In the genomic region with DNA sequence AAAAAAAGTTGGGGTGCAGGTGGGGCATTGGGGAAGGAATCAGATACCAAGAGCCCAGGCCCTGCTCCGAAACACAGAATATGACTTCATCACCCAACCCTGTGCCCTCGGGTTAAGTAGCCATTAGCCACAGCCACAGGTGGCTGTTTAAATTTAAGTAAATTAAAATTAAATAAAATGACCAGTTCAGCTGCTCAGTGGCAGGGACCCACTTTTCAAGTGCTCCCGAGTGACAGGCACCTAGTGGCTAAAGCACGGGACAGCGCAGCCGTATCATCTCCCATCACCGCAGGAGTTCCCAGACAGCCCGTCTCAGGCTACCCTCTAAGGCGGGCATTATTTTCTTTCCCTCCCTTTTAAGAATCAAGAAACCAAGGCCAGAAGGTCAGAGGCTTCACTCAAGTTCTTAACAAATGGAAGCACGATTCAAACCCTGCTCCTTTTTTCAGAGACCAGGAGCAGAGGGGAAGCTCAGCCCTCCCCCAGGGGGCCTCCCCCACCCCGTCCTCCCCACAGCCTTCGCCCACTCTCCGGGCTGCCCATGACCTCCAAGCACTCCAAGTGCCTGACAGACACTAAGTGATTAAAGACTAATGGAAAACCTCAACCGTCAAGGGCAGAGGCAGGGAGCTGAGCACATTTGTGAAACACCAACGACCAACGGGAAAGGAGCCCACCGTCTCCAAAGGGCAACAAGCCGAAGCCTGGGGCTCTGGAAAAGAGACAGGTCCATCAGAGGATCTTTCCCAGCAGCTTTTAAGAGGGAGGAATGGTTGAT, we compare ENCODE assay signal across 33 cellular contexts. TPM values are rescaled to one million over a fixed set of nuclear protein-coding genes. Genes with fewer than 3 reads are reported as not detected.
DNase-seq lines count a peak whose midpoint lies in the region; ATAC-seq, FAIRE-seq and TF ChIP-seq lines count a peak whose summit lies in the region.
"Had no signal": no experiment of that assay in that cellular context is flagged by ENCODE, and none has a peak within 500 bp of the region (broad histone marks: within the 10 kb centered on the region; RNA-seq: fewer than 3 reads in every experiment).

No MANE protein-coding gene starts in this region.

- H3K27me3 Mint-ChIP-seq in neural progenitor cell (ENCODE audit: insufficient read depth, low read depth) (no peaks in the 10 kb centered on the region), type B pancreatic cell (no peaks in the 10 kb centered on the region)
- H3K27me3 Mint-ChIP-seq: effector memory CD8-positive, alpha-beta T cell had no signal

- no peak overlapping the region for H2AFZ ChIP-seq in neural progenitor cell (replicated peaks)

- peaks cover 46% of the 10 kb centered on the region for H3K4me1 ChIP-seq in cardiac muscle cell (ENCODE audit: low read depth)
- H3K4me1 ChIP-seq in neural progenitor cell = peaks cover 31% of the 10 kb centered on the region

- H3K36me3 Mint-ChIP-seq in neural progenitor cell (no peaks in the 10 kb centered on the region), type B pancreatic cell (peaks cover 4% of the 10 kb centered on the region)
- H3K36me3 Mint-ChIP-seq: activated naive CD4-positive, alpha-beta T cell treated with anti-CD3 and anti-CD28 coated beads, Interleukin-2, amount 50 U/mL, for 72 hours had no signal

- intact Hi-C loops in Right ventricle myocardium inferior (cut with DNase I) = no loop called here

- peak overlapping the region; percentile 70 for H3K27ac ChIP-seq in cardiac muscle cell
- H3K27ac ChIP-seq in brain microvascular endothelial cell = no peak overlapping the region
- H3K27ac ChIP-seq in neural progenitor cell = no peak overlapping the region
- H3K27ac ChIP-seq: 22Rv1, coronary artery, neutrophil, suprapubic skin, VCaP had no signal

- H3K9ac ChIP-seq in neural progenitor cell = no peak overlapping the region

- H3K27me3 ChIP-seq in cardiac muscle cell (no peaks in the 10 kb centered on the region), brain microvascular endothelial cell (replicated peaks) (no peaks in the 10 kb centered on the region), neural progenitor cell (no peaks in the 10 kb centered on the region)
- H3K27me3 ChIP-seq: suprapubic skin had no signal

- FAIRE-seq in GM12891 (lab: Jason Lieb, UNC) = no peak
- FAIRE-seq: HepG2, islet of Langerhans had no signal

- H3K4me3 ChIP-seq in cardiac muscle cell (no peak overlapping the region), brain microvascular endothelial cell (ENCODE audit: low read depth, low read length) (no peak overlapping the region), neural progenitor cell (no peak overlapping the region)
- H3K4me3 ChIP-seq: coronary artery, HAP-1, suprapubic skin had no signal

- in situ Hi-C loops in brain microvascular endothelial cell (cut with HindIII; ENCODE audit: low pct_ligation_motif_present, low sequenced_read_pairs) = no loop called here

- H4K20me1 ChIP-seq in neural progenitor cell (ENCODE audit: low read depth) = peaks cover 96% of the 10 kb centered on the region

- no peak for ATAC-seq in Right ventricle myocardium inferior
- ATAC-seq: activated naive CD4-positive, alpha-beta T cell treated with anti-CD3 and anti-CD28 coated beads, Interleukin-2, amount 50 U/mL, for 72 hours; effector memory CD8-positive, alpha-beta T cell; HepG2; left lobe of liver; stimulated activated effector memory CD8-positive, alpha-beta T cell treated with anti-CD3 and anti-CD28 coated beads, Interleukin-12 subunit alpha, Interleukin-12 subunit beta, amount 100 ng/mL, for 72 hours had no signal

- H3K4me2 ChIP-seq in neural progenitor cell = no peak overlapping the region

- H3K9me3 Mint-ChIP-seq in neural progenitor cell (no peaks in the 10 kb centered on the region), type B pancreatic cell (no peaks in the 10 kb centered on the region)
- H3K9me3 Mint-ChIP-seq: activated naive CD4-positive, alpha-beta T cell treated with anti-CD3 and anti-CD28 coated beads, Interleukin-2, amount 50 U/mL, for 72 hours; effector memory CD8-positive, alpha-beta T cell; stimulated activated effector memory CD8-positive, alpha-beta T cell treated with anti-CD3 and anti-CD28 coated beads, Interleukin-12 subunit alpha, Interleukin-12 subunit beta, amount 100 ng/mL, for 72 hours had no signal

- H3K9me3 ChIP-seq in cardiac muscle cell (ENCODE audit: low read depth) (no peaks in the 10 kb centered on the region), neural progenitor cell (ENCODE audit: low read depth) (no peaks in the 10 kb centered on the region)
- H3K9me3 ChIP-seq: HAP-1, neutrophil, suprapubic skin had no signal

- DNase-seq in cardiac muscle cell (ENCODE audit: low read depth in 1 of 2, low spot score in 1 of 2) (peak in 1 of 2 donors; percentile 72), Right ventricle myocardium inferior (ENCODE audit: missing footprints) (no peak), brain microvascular endothelial cell (no peak), neural progenitor cell (ENCODE audit: low spot score) (no peak), type B pancreatic cell (ENCODE audit: extremely low spot score, unreplicated experiment) (no peak), NCI-H2107 treated with DMSO at 0.1 percent for 48 hours (lab: John Stamatoyannopoulos, UW; ENCODE audit: unreplicated experiment) (no peak), NCI-H146 (lab: John Stamatoyannopoulos, UW) (no peak), GM12891 (ENCODE audit: insufficient read length, low spot score) (no peak)
- DNase-seq: activated CD4-positive, alpha-beta T cell treated with anti-CD3 and anti-CD28 coated beads for 48 hours; activated CD8-positive, alpha-beta memory T cell treated with anti-CD3 and anti-CD28 coated beads for 24 hours; activated effector memory CD4-positive, alpha-beta T cell treated with Interleukin-2 at 50 U/mL for 16 hours; activated T-cell treated with anti-CD3 and anti-CD28 coated beads, Interleukin-2, amount 50 U/mL, for 1 hour; effector memory CD8-positive, alpha-beta T cell; erythroblast; glutamatergic neuron; NCI-H1417 treated with DMSO at 0.1 percent for 48 hours; NCI-H2081; NCI-H2227 treated with DMSO at 0.1 percent for 48 hours; NCI-H526; OCI-M1; SHP77; T-helper 9 cell had no signal

- peaks cover 100% of the 10 kb centered on the region for H3K79me2 ChIP-seq in neural progenitor cell (ENCODE audit: low read depth)

- TF ChIP-seq POLR2A in GM12891 (IDR thresholded peaks at IDR 0.05; ENCODE audit: low read depth, low read length) = no peak

- peaks cover 45% of the 10 kb centered on the region for H3F3A ChIP-seq in neural progenitor cell (ENCODE audit: low read depth)

- H3K4me1 Mint-ChIP-seq in neural progenitor cell (peaks cover 58% of the 10 kb centered on the region), type B pancreatic cell (ENCODE audit: unreplicated experiment) (peaks cover 58% of the 10 kb centered on the region)

- no peaks in the 10 kb centered on the region for H3K36me3 ChIP-seq in cardiac muscle cell
- no peaks in the 10 kb centered on the region for H3K36me3 ChIP-seq in brain microvascular endothelial cell (replicated peaks)
- no peaks in the 10 kb centered on the region for H3K36me3 ChIP-seq in neural progenitor cell
- H3K36me3 ChIP-seq: HAP-1, neutrophil, suprapubic skin had no signal

- H3K4me3 Mint-ChIP-seq in neural progenitor cell = peak overlapping the region; percentile 55
- H3K4me3 Mint-ChIP-seq in type B pancreatic cell = peak overlapping the region; percentile 67
- H3K4me3 Mint-ChIP-seq: stimulated activated effector memory CD8-positive, alpha-beta T cell treated with anti-CD3 and anti-CD28 coated beads, Interleukin-12 subunit alpha, Interleukin-12 subunit beta, amount 100 ng/mL, for 72 hours had no signal

- no peak overlapping the region for H3K27ac Mint-ChIP-seq in neural progenitor cell
- peak overlapping the region; percentile 67 for H3K27ac Mint-ChIP-seq in type B pancreatic cell
- H3K27ac Mint-ChIP-seq: activated naive CD4-positive, alpha-beta T cell treated with anti-CD3 and anti-CD28 coated beads, Interleukin-2, amount 50 U/mL, for 72 hours; effector memory CD8-positive, alpha-beta T cell; stimulated activated effector memory CD8-positive, alpha-beta T cell treated with anti-CD3 and anti-CD28 coated beads, Interleukin-12 subunit alpha, Interleukin-12 subunit beta, amount 100 ng/mL, for 72 hours had no signal

- TF ChIP-seq CTCF in cardiac muscle cell (IDR thresholded peaks at IDR 0.05; ENCODE audit: low read depth, low read length) (no peak), brain microvascular endothelial cell (IDR thresholded peaks at IDR 0.05; ENCODE audit: low read depth, low read length, missing control alignments) (peak; percentile 5), neural progenitor cell (IDR thresholded peaks at IDR 0.05) (no peak), type B pancreatic cell (conservative IDR thresholded peaks at IDR 0.05) (no peak)

TF ChIP-seq in GM12891, 5 proteins besides CTCF, POLR2A, EP300 and RAD21:
- TF ChIP-seq POLR2AphosphoS5 (IDR thresholded peaks at IDR 0.05; ENCODE audit: low read depth, low read length) (no peak), PAX5 (IDR thresholded peaks at IDR 0.05; ENCODE audit: insufficient read depth, low read length, severe bottlenecking) (no peak), POU2F2 (IDR thresholded peaks at IDR 0.05; ENCODE audit: low read depth, low read length) (no peak), SPI1 (IDR thresholded peaks at IDR 0.05; ENCODE audit: low read depth, low read length) (no peak), TAF1 (IDR thresholded peaks at IDR 0.05; ENCODE audit: low read depth, low read length) (no peak)
TF ChIP-seq in GM12891: peak in this region for 0.

RNA-seq across cellular contexts. Expression of a gene that starts 5.2 kb away (rescaled TPM):
- total RNA-seq in cardiac muscle cell = 57.4 and 113 TPM in 2 replicates
- 98.5 and 153 TPM in 2 replicates for polyA plus RNA-seq in cardiac muscle cell
- total RNA-seq in Right ventricle myocardium inferior = 134 TPM
- 14.3 and 18.0 TPM in 2 replicates for total RNA-seq in neural progenitor cell (ENCODE audit: low replicate concordance)
- 219 and 227 TPM in 2 replicates for total RNA-seq in type B pancreatic cell (ENCODE audit: low replicate concordance)
- polyA plus RNA-seq in GM12891 (2012; ENCODE audit: low read depth, missing spikeins) = 66.2 TPM
